In the genomic region with DNA sequence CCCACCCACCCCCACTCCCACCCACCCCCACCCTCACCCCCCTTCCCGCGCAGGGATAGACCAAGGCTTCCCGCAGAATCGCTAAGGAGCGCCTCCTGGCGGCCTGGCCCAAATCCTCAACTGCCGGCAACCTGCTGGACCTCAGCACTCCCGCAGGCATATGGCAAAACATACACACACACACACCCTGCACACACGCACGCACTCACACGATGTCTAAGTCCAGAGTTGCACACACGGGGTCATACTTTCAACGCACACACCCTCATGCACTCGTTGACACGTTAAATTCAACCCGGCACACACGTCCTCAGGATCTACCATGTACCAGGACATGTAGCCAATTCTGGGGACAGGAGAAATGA, we compare ENCODE assay signal across 9 cellular contexts. TPM values are rescaled to one million over a fixed set of nuclear protein-coding genes. Genes with fewer than 3 reads are reported as not detected.
DNase-seq lines count a peak whose midpoint lies in the region; ATAC-seq, FAIRE-seq and TF ChIP-seq lines count a peak whose summit lies in the region.
"Had no signal": no experiment of that assay in that cellular context is flagged by ENCODE, and none has a peak within 500 bp of the region (broad histone marks: within the 10 kb centered on the region; RNA-seq: fewer than 3 reads in every experiment).

No MANE protein-coding gene starts in this region.

- no peaks in the 10 kb centered on the region for H4K20me1 ChIP-seq in HepG2 (ENCODE audit: insufficient read depth, low read length)

- peak overlapping the region; percentile 67 for H3K4me2 ChIP-seq in HepG2 (ENCODE audit: low read depth, low read length)

- H3K27me3 Mint-ChIP-seq in effector memory CD8-positive, alpha-beta T cell = peaks cover 71 to 86% of the 10 kb centered on the region in 2 donors

- no TSS peak for BruUV-seq in HepG2 (replicated peaks; lab: Mats Ljungman, UMichigan)

- 43% methylated on average over 11 of the region's 17 CpGs for WGBS in HepG2 (ENCODE audit: low lambda C conversion rate)
- WGBS in right lobe of liver (ENCODE audit: insufficient coverage, low coverage, low lambda C conversion rate, missing lambda C conversion rate) = 20% methylated on average over 11 of the region's 17 CpGs

- CTCF ChIA-PET in HepG2 (lab: Yijun Ruan, JAX; ENCODE audit: low intra/inter-chr PET ratio, low total read pairs) = interaction anchor here (1.1 to 2.7 kb wide), 3 partner anchors 33 to 143 kb away, joined by 4 to 17 read pairs (median 6); no protein-coding TSS in a partner anchor

- FAIRE-seq in HepG2 (lab: Jason Lieb, UNC) = peak; percentile 8
- FAIRE-seq: GM12891 had no signal

- ATAC-seq in HepG2 (peak; percentile 35), right lobe of liver (no peak)
- ATAC-seq in effector memory CD8-positive, alpha-beta T cell (replicated peaks) = no peak

- peak overlapping the region; percentile 51 to 60 for H3K4me3 Mint-ChIP-seq in effector memory CD8-positive, alpha-beta T cell

- DNase-seq in HepG2 (ENCODE audit: low spot score) (peak; percentile 37), right lobe of liver (no peak), NCI-H526 (lab: John Stamatoyannopoulos, UW) (peak; percentile 28 to 81), superior temporal gyrus (ENCODE audit: extremely low spot score) (peak; percentile 43), KBM-7 (no peak)
- DNase-seq in effector memory CD8-positive, alpha-beta T cell = no peak
- DNase-seq in activated effector memory CD4-positive, alpha-beta T cell treated with anti-CD3 and anti-CD28 coated beads, Interleukin-2, amount 50 U/mL, for 16 hours = no peak
- DNase-seq in effector memory CD4-positive, alpha-beta T cell = no peak

- no peak overlapping the region for H2AFZ ChIP-seq in HepG2 (ENCODE audit: low read length)

- peak overlapping the region; percentile 10 to 48 (median 41); a peak in 4 of 6 replicates for H3K4me3 ChIP-seq in HepG2 (replicated peaks in 1 of 3; ENCODE audit: insufficient read depth in 1 of 3, low read depth in 2 of 3, low read length in 3 of 3)
- no peak overlapping the region for H3K4me3 ChIP-seq in right lobe of liver
- no peak overlapping the region for H3K4me3 ChIP-seq in effector memory CD4-positive, alpha-beta T cell (ENCODE audit: insufficient read depth, low read depth, low read length, poor library complexity, severe bottlenecking)

- H3K9me3 Mint-ChIP-seq in effector memory CD8-positive, alpha-beta T cell = no peaks in the 10 kb centered on the region

- peak; percentile 72 for TF ChIP-seq CTCF in HepG2 (CRISPR knock-in tag; IDR thresholded peaks at IDR 0.05)
- peak in 1 of 4 donors; percentile 16 for TF ChIP-seq CTCF in right lobe of liver (IDR thresholded peaks at IDR 0.05)

- H3K36me3 ChIP-seq in HepG2 (replicated peaks in 1 of 2; ENCODE audit: control insufficient read depth in 1 of 2, insufficient read depth in 2 of 2, low read length in 2 of 2) (peaks cover 2 to 9% of the 10 kb centered on the region in 2 experiments; a peak in 2 of 5 replicates), right lobe of liver (no peaks in the 10 kb centered on the region)
- no peaks in the 10 kb centered on the region for H3K36me3 ChIP-seq in effector memory CD4-positive, alpha-beta T cell (ENCODE audit: control insufficient read depth, insufficient read depth, low read length)

- H3K4me1 Mint-ChIP-seq in effector memory CD8-positive, alpha-beta T cell (ENCODE audit: low read depth in 2 of 2) = peaks cover 5 to 9% of the 10 kb centered on the region in 2 donors

- H3K79me2 ChIP-seq in HepG2 (ENCODE audit: insufficient read depth, low read length) = peaks cover 9% of the 10 kb centered on the region

- H3K9me3 ChIP-seq in HepG2 (ENCODE audit: low read length) (no peaks in the 10 kb centered on the region), right lobe of liver (no peaks in the 10 kb centered on the region)
- H3K9me3 ChIP-seq in effector memory CD4-positive, alpha-beta T cell (ENCODE audit: control insufficient read depth, low read length) = no peaks in the 10 kb centered on the region

- no peak overlapping the region for H3K9ac ChIP-seq in HepG2 (ENCODE audit: insufficient read depth, low read depth, low read length)

- TF ChIP-seq POLR2A in HepG2 (IDR thresholded peaks at IDR 0.05; ENCODE audit: insufficient read depth in 1 of 2, low read depth in 2 of 2, low read length in 2 of 2) (no peak), right lobe of liver (IDR thresholded peaks at IDR 0.05) (no peak)

- peaks cover 5% of the 10 kb centered on the region for H3K36me3 Mint-ChIP-seq in effector memory CD8-positive, alpha-beta T cell (ENCODE audit: insufficient read depth)

- intact Hi-C loops in HepG2 (cut with micrococcal nuclease; ENCODE audit: unreplicated experiment) = loop anchor here (2.0 kb wide), 1 partner anchor 142 kb away; no protein-coding TSS in a partner anchor
- intact Hi-C loops in right lobe of liver (cut with DNase I) = no loop called here

- peak; percentile 47; the same call in 1 of the 2 replicates for TF ChIP-seq RAD21 in HepG2 (CRISPR knock-in tag; IDR thresholded peaks at IDR 0.05)

- no peak overlapping the region for H3K27ac Mint-ChIP-seq in effector memory CD8-positive, alpha-beta T cell

- POLR2A ChIA-PET in HepG2 (lab: Yijun Ruan, JAX) = interaction anchor here (1.6 kb wide), 1 partner anchor 12 kb away, joined by 4 read pairs; no protein-coding TSS in a partner anchor

- peaks cover 80% of the 10 kb centered on the region for H3K4me1 ChIP-seq in HepG2 (ENCODE audit: insufficient read depth, low read length)
- H3K4me1 ChIP-seq in right lobe of liver = peaks cover 0 to 17% (median 7%) of the 10 kb centered on the region in 4 donors
- H3K4me1 ChIP-seq in effector memory CD4-positive, alpha-beta T cell (ENCODE audit: control insufficient read depth, insufficient read depth, low read length, poor library complexity, severe bottlenecking) = no peaks in the 10 kb centered on the region

- in situ Hi-C loops in HepG2 (cut with HindIII; ENCODE audit: extremely low pct_ligation_motif_present, low pct_unique_long_range_greater_than_20kb) (loop anchor here (5.0 to 25.0 kb wide), 2 partner anchors 76 to 564 kb away; partner anchors contain the start of gene FAF2), KBM-7 (cut with MboI; ENCODE audit: low pct_unique_long_range_greater_than_20kb, low sequenced_read_pairs) (no loop called here)

- H3K27ac ChIP-seq in HepG2 (ENCODE audit: extremely low read length, insufficient read depth, low read length) = no peak overlapping the region
- H3K27ac ChIP-seq in right lobe of liver = no peak overlapping the region
- H3K27ac ChIP-seq in effector memory CD4-positive, alpha-beta T cell (ENCODE audit: insufficient read depth, low read length, poor library complexity, severe bottlenecking) = no peak overlapping the region

- TF ChIP-seq EP300 in HepG2 (IDR thresholded peaks at IDR 0.05; ENCODE audit: low read depth in 2 of 2, low read length in 2 of 2) = no peak
- TF ChIP-seq EP300 in HepG2 (CRISPR knock-in tag; IDR thresholded peaks at IDR 0.05; ENCODE audit: borderline replicate concordance) = no peak

- H3K27me3 ChIP-seq in HepG2 (ENCODE audit: control insufficient read depth in 1 of 2, insufficient read depth in 2 of 2, low read length in 2 of 2) (no peaks in the 10 kb centered on the region), right lobe of liver (peaks cover 0 to 10% of the 10 kb centered on the region in 2 donors)
- H3K27me3 ChIP-seq in effector memory CD4-positive, alpha-beta T cell (replicated peaks; ENCODE audit: control insufficient read depth, insufficient read depth, low read length, poor library complexity, severe bottlenecking) = peaks cover 13% of the 10 kb centered on the region

TF ChIP-seq in HepG2, 621 proteins besides CTCF, POLR2A, EP300 and RAD21 (continues in another document):
- TF ChIP-seq TFE3 (CRISPR knock-in tag; IDR thresholded peaks at IDR 0.05) (no peak), CREM (IDR thresholded peaks at IDR 0.05) (no peak), CREM (CRISPR knock-in tag; IDR thresholded peaks at IDR 0.05) (no peak), PCBP1 (IDR thresholded peaks at IDR 0.05; ENCODE audit: borderline replicate concordance, low read depth, low read length) (no peak)

RNA-seq across cellular contexts. Expression of gene CPLX2, which starts 1.7 kb away (rescaled TPM):
- total RNA-seq in HepG2 (2016; rRNA removed; fragmentation: Illumina TruSeq; extraction: Trizol) (76.7 and 78.2 TPM in 2 replicates), right lobe of liver (under 1 TPM in 2 of 6 experiments, not detected in 4; 0.18 to 0.56 TPM)
- total RNA-seq in HepG2 (2016; cell fraction: cytosol; rRNA removed; fragmentation: Illumina TruSeq; extraction: Trizol; ENCODE audit: low read depth) = 5.2 and 5.6 TPM in 2 replicates
- total RNA-seq in HepG2 (2016; cell fraction: insoluble cytoplasmic fraction; rRNA removed; fragmentation: Illumina TruSeq; extraction: Trizol) = 71.9 and 77.2 TPM in 2 replicates
- total RNA-seq in HepG2 (2016; cell fraction: membrane; rRNA removed; fragmentation: Illumina TruSeq; extraction: Trizol) = 30.7 and 32.7 TPM in 2 replicates
- total RNA-seq in HepG2 (2016; cell fraction: nucleus; rRNA removed; fragmentation: Illumina TruSeq; extraction: Trizol) = 36.3 and 39.1 TPM in 2 replicates
- polyA plus RNA-seq in HepG2 (2011; rRNA removed) = 8.3 and 15.9 TPM in 2 replicates
- polyA plus RNA-seq in HepG2 (2011; cell fraction: cytosol; rRNA removed) = 7.9 and 22.0 TPM in 2 replicates
- polyA plus RNA-seq in HepG2 (2011; cell fraction: nucleus; rRNA removed) = 10.3 and 30.4 TPM in 2 replicates
- polyA plus RNA-seq in HepG2 (2012) = 15.3 and 18.2 TPM in 2 replicates
- 3.4 and 4.4 TPM in 2 replicates for polyA plus RNA-seq in HepG2 (2016; cell fraction: cytosol; fragmentation: Illumina TruSeq; extraction: Trizol; ENCODE audit: low read depth)
- 78.3 and 86.6 TPM in 2 replicates for polyA plus RNA-seq in HepG2 (2016; cell fraction: insoluble cytoplasmic fraction; fragmentation: Illumina TruSeq; extraction: Trizol; ENCODE audit: low read depth)
- polyA plus RNA-seq in HepG2 (2016; cell fraction: membrane; fragmentation: Illumina TruSeq; extraction: Trizol; ENCODE audit: low read depth) = 24.2 and 24.8 TPM in 2 replicates
- 69.9 and 75.7 TPM in 2 replicates for polyA plus RNA-seq in HepG2 (2016; cell fraction: nucleus; fragmentation: Illumina TruSeq; extraction: Trizol; ENCODE audit: insufficient read depth, low read depth)
- 27.3 TPM in 1 of 2 replicates, not detected in the other for polyA minus RNA-seq in HepG2 (2011; rRNA and poly(A)+ RNA removed; ENCODE audit: low replicate concordance)
- polyA minus RNA-seq in HepG2 (2011; cell fraction: cytosol; rRNA and poly(A)+ RNA removed) = 4.8 and 16.6 TPM in 2 replicates
- polyA minus RNA-seq in HepG2 (2011; cell fraction: nucleus; rRNA and poly(A)+ RNA removed) = 4.5 and 6.4 TPM in 2 replicates

Comparison
In these comparisons a context has a peak if more than half of its experiments do, and no peak if none do; other contexts are left out.
1. DNase-seq: peak in HepG2 (single experiment), NCI-H526 (2 of 2) and superior temporal gyrus (single experiment); none in right lobe of liver (0 of 3), effector memory CD8-positive, alpha-beta T cell (0 of 3), activated effector memory CD4-positive, alpha-beta T cell treated with anti-CD3 and anti-CD28 coated beads, Interleukin-2, amount 50 U/mL, for 16 hours (single experiment), effector memory CD4-positive, alpha-beta T cell (0 of 3) and KBM-7 (single experiment).
2. H3K4me3 ChIP-seq: peak in HepG2 (3 of 3); none in right lobe of liver (0 of 3) and effector memory CD4-positive, alpha-beta T cell (single experiment).